1 cellular context compared by ENCODE assay signal in genomic region chr12:68939500-68939899, GRCh38.
TF ChIP-seq lines count a peak whose summit lies in the region.

No MANE protein-coding gene starts in this region.

TF ChIP-seq in K562, 482 proteins besides CTCF, POLR2A, EP300 and RAD21:
- TF ChIP-seq CBFB (CRISPR knock-in tag; IDR thresholded peaks at IDR 0.05) (no peak), CEBPB (tag; IDR thresholded peaks at IDR 0.05) (peak; percentile 45; the same call in 1 of the 2 replicates), CEBPG (CRISPR knock-in tag; IDR thresholded peaks at IDR 0.05) (no peak), CEBPG (tag; conservative IDR thresholded peaks at IDR 0.05 in 1 of 2, IDR thresholded peaks at IDR 0.05 in 1 of 2) (peak in 1 of 2 experiments; percentile 32; a peak in 2 of 4 replicates)
